Comparison of ENCODE assay signal across 35 cellular contexts in genomic region chr12:72966684-72967083, GRCh38.
A peak's percentile ranks its signal among the peaks of the same experiment; 100 is the strongest.
DNase-seq lines count a peak whose midpoint lies in the region; ATAC-seq, FAIRE-seq and TF ChIP-seq lines count a peak whose summit lies in the region.
"Had no signal": no experiment of that assay in that cellular context is flagged by ENCODE, and none has a peak within 500 bp of the region (broad histone marks: within the 10 kb centered on the region; RNA-seq: fewer than 3 reads in every experiment).

No MANE protein-coding gene starts in this region.

- H3K9me3 Mint-ChIP-seq in activated CD8-positive, alpha-beta T cell treated with anti-CD3 and anti-CD28 coated beads for 36 hours = peaks cover 2% of the 10 kb centered on the region

- H2BK15ac ChIP-seq in neuronal stem cell (ENCODE audit: low read length) = no peak overlapping the region

- H3K4me1 Mint-ChIP-seq in activated CD8-positive, alpha-beta T cell treated with anti-CD3 and anti-CD28 coated beads for 36 hours (ENCODE audit: low read depth) = no peaks in the 10 kb centered on the region
- H3K4me1 Mint-ChIP-seq: B cell; CD14-positive monocyte; CD4-positive, alpha-beta memory T cell; CD4-positive, CD25-positive, alpha-beta regulatory T cell; CD8-positive, alpha-beta memory T cell had no signal

- H3K36me3 ChIP-seq in HEK293 (ENCODE audit: control insufficient read depth in 2 of 2, insufficient read depth in 1 of 2, low read length in 2 of 2) (no peaks in the 10 kb centered on the region), kidney (ENCODE audit: control insufficient read depth in 1 of 2, insufficient read depth in 2 of 2, low read length in 2 of 2) (no peaks in the 10 kb centered on the region), neuronal stem cell (replicated peaks in 1 of 2; ENCODE audit: control insufficient read depth in 2 of 2, insufficient read depth in 2 of 2, low read length in 2 of 2) (no peaks in the 10 kb centered on the region)
- H3K36me3 ChIP-seq: BE2C; BLaER1; BLaER1 treated with 17β-estradiol and CSF1 and Interleukin-3, amounts not matched to agents 10 nM and 100 nM had no signal

- POLR2A ChIA-PET in A549 (lab: Yijun Ruan, JAX) = no interaction called here
- POLR2A ChIA-PET in HEK293 (lab: Yijun Ruan, JAX) = no interaction called here
- POLR2A ChIA-PET in activated CD8-positive, alpha-beta T cell treated with anti-CD3 and anti-CD28 coated beads for 36 hours (lab: Charles Lee) = no interaction called here

- H3K9ac ChIP-seq in kidney (ENCODE audit: low read length in 2 of 2) (no peak overlapping the region), neuronal stem cell (ENCODE audit: low read depth, low read length, poor library complexity) (no peak overlapping the region)
- H3K9ac ChIP-seq: BLaER1; BLaER1 treated with 17β-estradiol and CSF1 and Interleukin-3, amounts not matched to agents 10 nM and 100 nM had no signal

- H3K9me3 ChIP-seq in A549 (no peaks in the 10 kb centered on the region; the same call in 2 of the 3 replicates), HEK293 (ENCODE audit: control insufficient read depth, insufficient read depth, low read depth, low read length) (no peaks in the 10 kb centered on the region), kidney (ENCODE audit: control insufficient read depth in 1 of 2, low read length in 2 of 2) (no peaks in the 10 kb centered on the region), neuronal stem cell (replicated peaks in 1 of 2; ENCODE audit: control insufficient read depth in 2 of 2, insufficient read depth in 1 of 2, low read depth in 1 of 2, low read length in 2 of 2) (no peaks in the 10 kb centered on the region)
- H3K9me3 ChIP-seq: BE2C; BLaER1; BLaER1 treated with 17β-estradiol and CSF1 and Interleukin-3, amounts not matched to agents 10 nM and 100 nM; Caco-2 had no signal

- no peak for TF ChIP-seq POLR2A in A549 (IDR thresholded peaks at IDR 0.05; ENCODE audit: low read length)

- H3K4me1 ChIP-seq in A549 (no peaks in the 10 kb centered on the region), HEK293 (ENCODE audit: control insufficient read depth, insufficient read depth, low read length) (no peaks in the 10 kb centered on the region), kidney (ENCODE audit: control insufficient read depth in 1 of 2, insufficient read depth in 1 of 2, low read depth in 1 of 2, low read length in 2 of 2) (no peaks in the 10 kb centered on the region), neuronal stem cell (ENCODE audit: control insufficient read depth in 2 of 2, insufficient read depth in 1 of 2, low read depth in 1 of 2, low read length in 2 of 2) (no peaks in the 10 kb centered on the region)
- H3K4me1 ChIP-seq: BE2C, BLaER1, Caco-2 had no signal

- no peaks in the 10 kb centered on the region for H3K36me3 Mint-ChIP-seq in activated CD8-positive, alpha-beta T cell treated with anti-CD3 and anti-CD28 coated beads for 36 hours (ENCODE audit: low read depth)
- H3K36me3 Mint-ChIP-seq: CD14-positive monocyte; CD4-positive, alpha-beta memory T cell; CD4-positive, CD25-positive, alpha-beta regulatory T cell; CD8-positive, alpha-beta memory T cell; CD8-positive, alpha-beta T cell had no signal

- no peaks in the 10 kb centered on the region for H3K27me3 ChIP-seq in neuronal stem cell (ENCODE audit: control insufficient read depth in 3 of 3, insufficient read depth in 3 of 3, low read depth in 1 of 3, low read length in 3 of 3)
- H3K27me3 ChIP-seq: BE2C; BLaER1; BLaER1 treated with 17β-estradiol and CSF1 and Interleukin-3, amounts not matched to agents 10 nM and 100 nM had no signal

- no peak overlapping the region for H3K4ac ChIP-seq in neuronal stem cell (ENCODE audit: low read length)

- no peak overlapping the region for H3K14ac ChIP-seq in neuronal stem cell (ENCODE audit: low read length)

- ATAC-seq in A549 (no peak), GM18520 (IDR thresholded peaks at IDR 0.05; ENCODE audit: unreplicated experiment) (no peak)
- ATAC-seq in activated CD8-positive, alpha-beta T cell treated with anti-CD3 and anti-CD28 coated beads for 36 hours = no peak
- ATAC-seq: CD8-positive, alpha-beta T cell had no signal

- TF ChIP-seq RAD21 in A549 (conservative IDR thresholded peaks at IDR 0.05 in 1 of 2, IDR thresholded peaks at IDR 0.05 in 1 of 2) = no peak

- H2BK5ac ChIP-seq in neuronal stem cell (ENCODE audit: low read length) = no peak overlapping the region

- H4K91ac ChIP-seq in neuronal stem cell (ENCODE audit: low read depth, low read length, poor library complexity) = no peak overlapping the region

- no peak overlapping the region for H3K27ac Mint-ChIP-seq in activated CD8-positive, alpha-beta T cell treated with anti-CD3 and anti-CD28 coated beads for 36 hours
- H3K27ac Mint-ChIP-seq: B cell; CD14-positive monocyte; CD4-positive, alpha-beta memory T cell; CD4-positive, alpha-beta T cell; CD4-positive, CD25-positive, alpha-beta regulatory T cell; CD8-positive, alpha-beta memory T cell; CD8-positive, alpha-beta T cell had no signal

- no peak overlapping the region for H2AFZ ChIP-seq in neuronal stem cell (ENCODE audit: low read length)

- DNase-seq in A549 (ENCODE audit: low read depth in 1 of 2, low spot score in 1 of 2) (no peak), kidney (no peak), neuronal stem cell (ENCODE audit: low spot score) (peak; percentile 1), posterior vena cava (ENCODE audit: low spot score) (no peak), T1000 (lab: John Stamatoyannopoulos, UW) (no peak)
- no peak for DNase-seq in activated CD8-positive, alpha-beta T cell treated with anti-CD3 and anti-CD28 coated beads for 36 hours
- DNase-seq: 8988T; ACHN; AML-193; BE2C; C1 segment of cervical spinal cord; Caco-2; Calu3; CD4-positive, alpha-beta memory T cell; CD4-positive, alpha-beta T cell; CD4-positive, CD25-positive, alpha-beta regulatory T cell; CD8-positive, alpha-beta memory T cell; CD8-positive, alpha-beta T cell; COR-L47; DMS 273 treated with DMSO at 0.1 percent for 48 hours; DMS153; DMS53; DMS79; DMS79 treated with DMSO at 0.1 percent for 48 hours; DND-41; EL had no signal

- no peaks in the 10 kb centered on the region for H3K79me1 ChIP-seq in neuronal stem cell (ENCODE audit: low read depth, low read length)

- WGBS in A549 (ENCODE audit: missing lambda C conversion rate) = 9% methylated on average over 3 of the region's 3 CpGs
- no CpG with 5 or more reads among the region's 3 CpGs for WGBS in neuronal stem cell (ENCODE audit: extremely low coverage in 2 of 2, insufficient read length in 2 of 2, insufficient replicate concordance in 1 of 2), 2 donors

- H3K23ac ChIP-seq in neuronal stem cell (ENCODE audit: low read depth, low read length, poor library complexity) = no peak overlapping the region

- FAIRE-seq in A549 (lab: Jason Lieb, UNC) (no peak), kidney (lab: Jason Lieb, UNC) (peak; percentile 11)
- FAIRE-seq: D721Med had no signal

- intact Hi-C loops in kidney (cut with DNase I) (no loop called here), posterior vena cava (cut with DNase I) (no loop called here)
- intact Hi-C loops in activated CD8-positive, alpha-beta T cell treated with anti-CD3 and anti-CD28 coated beads for 36 hours (cut with micrococcal nuclease) = no loop called here

- H3K4me3 ChIP-seq in A549 (no peak overlapping the region), HEK293 (ENCODE audit: low read depth, low read length) (no peak overlapping the region), kidney (ENCODE audit: low read length in 2 of 2) (no peak overlapping the region), neuronal stem cell (ENCODE audit: low read length in 2 of 2) (no peak overlapping the region)
- H3K4me3 ChIP-seq: BLaER1; BLaER1 treated with 17β-estradiol and CSF1 and Interleukin-3, amounts not matched to agents 10 nM and 100 nM had no signal

- H3K18ac ChIP-seq in neuronal stem cell (ENCODE audit: low read length) = no peak overlapping the region

- no peak overlapping the region for H2AK5ac ChIP-seq in neuronal stem cell (ENCODE audit: low read depth, low read length)

- H2BK120ac ChIP-seq in neuronal stem cell (ENCODE audit: low read depth, low read length) = no peak overlapping the region

- no peak overlapping the region for H3K4me3 Mint-ChIP-seq in activated CD8-positive, alpha-beta T cell treated with anti-CD3 and anti-CD28 coated beads for 36 hours
- H3K4me3 Mint-ChIP-seq: B cell; CD14-positive monocyte; CD4-positive, alpha-beta memory T cell; CD4-positive, alpha-beta T cell; CD4-positive, CD25-positive, alpha-beta regulatory T cell; CD8-positive, alpha-beta memory T cell; CD8-positive, alpha-beta T cell had no signal

- H2BK12ac ChIP-seq in neuronal stem cell (ENCODE audit: low read length) = no peak overlapping the region

- H3K27ac ChIP-seq in A549 (no peak overlapping the region), HEK293 (ENCODE audit: extremely low read depth, low read depth, low read length) (no peak overlapping the region), kidney (ENCODE audit: low read depth in 2 of 2, low read length in 2 of 2) (no peak overlapping the region), neuronal stem cell (replicated peaks; ENCODE audit: low read length) (no peak overlapping the region)
- H3K27ac ChIP-seq: 22Rv1; BLaER1; BLaER1 treated with 17β-estradiol and CSF1 and Interleukin-3, amounts not matched to agents 10 nM and 100 nM; C4-2B had no signal

- no peaks in the 10 kb centered on the region for H3K27me3 Mint-ChIP-seq in activated CD8-positive, alpha-beta T cell treated with anti-CD3 and anti-CD28 coated beads for 36 hours
- H3K27me3 Mint-ChIP-seq: B cell; CD4-positive, alpha-beta memory T cell; CD4-positive, alpha-beta T cell; CD4-positive, CD25-positive, alpha-beta regulatory T cell; CD8-positive, alpha-beta memory T cell had no signal

- no peak overlapping the region for H4K8ac ChIP-seq in neuronal stem cell (ENCODE audit: low read depth, low read length)

- TF ChIP-seq EP300 in A549 (IDR thresholded peaks at IDR 0.05) = no peak

- TF ChIP-seq CTCF in A549 (IDR thresholded peaks at IDR 0.05) (no peak), HEK293 (tag by site-specific recombination; IDR thresholded peaks at IDR 0.05) (no peak), kidney (IDR thresholded peaks at IDR 0.05; ENCODE audit: borderline replicate concordance, extremely low read depth, insufficient read depth) (no peak)
- TF ChIP-seq CTCF in activated CD8-positive, alpha-beta T cell treated with anti-CD3 and anti-CD28 coated beads for 36 hours (IDR thresholded peaks at IDR 0.05) = no peak

- H3K4me2 ChIP-seq in A549 (no peak overlapping the region), neuronal stem cell (ENCODE audit: insufficient read depth, low read length, poor library complexity, severe bottlenecking) (no peak overlapping the region)
- H3K4me2 ChIP-seq: BLaER1; BLaER1 treated with 17β-estradiol and CSF1 and Interleukin-3, amounts not matched to agents 10 nM and 100 nM had no signal

- CTCF ChIA-PET in A549 (lab: Yijun Ruan, JAX) (no interaction called here), HEK293 (lab: Yijun Ruan, JAX) (no interaction called here)
- CTCF ChIA-PET in activated CD8-positive, alpha-beta T cell treated with anti-CD3 and anti-CD28 coated beads for 36 hours (lab: Charles Lee) = no interaction called here

TF ChIP-seq in A549, 52 proteins besides CTCF, POLR2A, EP300 and RAD21:
- peak; percentile 62 for TF ChIP-seq ZC3H11A (IDR thresholded peaks at IDR 0.05)
- TF ChIP-seq HOXA7 (CRISPR knock-in tag; IDR thresholded peaks at IDR 0.05) = no peak

TF ChIP-seq in HEK293, 187 proteins besides CTCF, POLR2A, EP300 and RAD21 (continues in another document):
- TF ChIP-seq ZNF404 (tag by site-specific recombination; IDR thresholded peaks at IDR 0.05) (no peak), ZNF214 (tag by site-specific recombination; IDR thresholded peaks at IDR 0.05; ENCODE audit: borderline replicate concordance) (no peak)
